Comparison of ENCODE assay signal across 8 cellular contexts in genomic region chr6:22149501-22150490, GRCh38.
DNase-seq lines count a peak whose midpoint lies in the region; ATAC-seq and TF ChIP-seq lines count a peak whose summit lies in the region.

No MANE protein-coding gene starts in this region.

- H3K27me3 Mint-ChIP-seq in T-helper 17 cell: peaks cover 19% of the 10 kb centered on the region

- intact Hi-C loops in psoas muscle (cut with DNase I): loop anchor here in 1 of 2 donors (5.0 to 10.0 kb wide), 3 partner anchors 195 to 552 kb away; no protein-coding TSS in a partner anchor

- WGBS in psoas muscle, 3 donors: 33 to 47% (median 34%) methylated on average over 11 of the region's 11 CpGs

- no peaks in the 10 kb centered on the region for H3K4me1 Mint-ChIP-seq in T-helper 17 cell

- no peak overlapping the region for H3K4me3 ChIP-seq in GM12865 (ENCODE audit: low read depth, low read length)
- H3K4me3 ChIP-seq in fibroblast of pulmonary artery (replicated peaks; ENCODE audit: low read depth, low read length): no peak overlapping the region
- H3K4me3 ChIP-seq in psoas muscle: no peak overlapping the region

- no peaks in the 10 kb centered on the region for H3K27me3 ChIP-seq in psoas muscle (ENCODE audit: insufficient read depth in 3 of 3, low read length in 2 of 3)

- TF ChIP-seq CTCF in GM12865 (IDR thresholded peaks at IDR 0.05; ENCODE audit: insufficient read depth, low read depth, low read length, missing control alignments) (no peak), fibroblast of pulmonary artery (IDR thresholded peaks at IDR 0.05; ENCODE audit: low read length, missing control alignments) (no peak), psoas muscle (IDR thresholded peaks at IDR 0.05) (no peak)

- peak; percentile 57 for DNase-seq in GM12865 (ENCODE audit: low read depth)
- DNase-seq in NCI-H524 treated with DMSO at 0.1 percent for 48 hours (lab: John Stamatoyannopoulos, UW): peak; percentile 68
- peak; percentile 27 for DNase-seq in fibroblast of pulmonary artery (ENCODE audit: low read depth)
- DNase-seq in psoas muscle: no peak
- no peak for DNase-seq in activated CD8-positive, alpha-beta memory T cell treated with anti-CD3 and anti-CD28 coated beads, Interleukin-2, amount 50 U/mL, for 4 hours
- no peak for DNase-seq in T-helper 17 cell
- no peak for DNase-seq in activated naive CD4-positive, alpha-beta T cell treated with anti-CD3 and anti-CD28 coated beads, Interleukin-2, amount 50 U/mL, for 16 hours

- H3K4me1 ChIP-seq in psoas muscle: peaks cover 44% of the 10 kb centered on the region

- no peaks in the 10 kb centered on the region for H3K36me3 Mint-ChIP-seq in T-helper 17 cell (ENCODE audit: low read depth)

- ATAC-seq in psoas muscle: peak; percentile 46 to 81 (median 78)
- ATAC-seq in T-helper 17 cell: no peak
- no peak for ATAC-seq in HG03039 (IDR thresholded peaks at IDR 0.05; ENCODE audit: unreplicated experiment)

- no peaks in the 10 kb centered on the region for H3K36me3 ChIP-seq in psoas muscle (ENCODE audit: insufficient read depth in 1 of 2, low read depth in 1 of 2)

- no peak overlapping the region for H3K27ac ChIP-seq in psoas muscle

- H3K9me3 ChIP-seq in psoas muscle (no peaks in the 10 kb centered on the region), T-helper 17 cell (ENCODE audit: control insufficient read depth, low read length, poor library complexity, severe bottlenecking) (no peaks in the 10 kb centered on the region)

- H3K4me3 Mint-ChIP-seq in T-helper 17 cell: no peak overlapping the region

- no peak overlapping the region for H3K27ac Mint-ChIP-seq in T-helper 17 cell

Comparison
In these comparisons a context has a peak if more than half of its experiments do, and no peak if none do; other contexts are left out.
1. DNase-seq: peak in GM12865 (single experiment), NCI-H524 treated with DMSO at 0.1 percent for 48 hours (single experiment) and fibroblast of pulmonary artery (single experiment); none in psoas muscle (0 of 2), activated CD8-positive, alpha-beta memory T cell treated with anti-CD3 and anti-CD28 coated beads, Interleukin-2, amount 50 U/mL, for 4 hours (single experiment), T-helper 17 cell (0 of 3) and activated naive CD4-positive, alpha-beta T cell treated with anti-CD3 and anti-CD28 coated beads, Interleukin-2, amount 50 U/mL, for 16 hours (single experiment).
2. ATAC-seq: peak in psoas muscle (4 of 4); none in T-helper 17 cell (single experiment) and HG03039 (single experiment).